12 cellular contexts compared by ENCODE assay signal in genomic region chr14:94346073-94346786, GRCh38. TPM values are rescaled to one million over a fixed set of nuclear protein-coding genes. Genes with fewer than 3 reads are reported as not detected.
A peak's percentile ranks its signal among the peaks of the same experiment; 100 is the strongest.
DNase-seq lines count a peak whose midpoint lies in the region; ATAC-seq, FAIRE-seq and TF ChIP-seq lines count a peak whose summit lies in the region.
"Not testable (repeated sequence)": the region's sequence is repeated elsewhere in the genome, so short reads cannot be mapped to it uniquely, and the experiment has no call there.
"Had no signal": no experiment of that assay in that cellular context is flagged by ENCODE, and none has a peak within 500 bp of the region (broad histone marks: within the 10 kb centered on the region; RNA-seq: fewer than 3 reads in every experiment).

No MANE protein-coding gene starts in this region.

- H3K9me2 ChIP-seq in MM.1S (replicated peaks; ENCODE audit: insufficient read depth, low read length) = not testable (repeated sequence)

- not testable (repeated sequence) for H3K9ac ChIP-seq in MM.1S (ENCODE audit: low read length)
- H3K9ac ChIP-seq in keratinocyte (ENCODE audit: control insufficient read depth, extremely low read depth, insufficient read depth, low read length) = peak overlapping the region; percentile 50

- H3K27ac ChIP-seq in MM.1S (ENCODE audit: low read length) (peak overlapping the region; percentile 57; the same call in 1 of the 2 replicates), keratinocyte (ENCODE audit: control insufficient read depth, insufficient read depth, low read length) (peak overlapping the region; percentile 21)

- not testable (repeated sequence) for H3F3A ChIP-seq in MM.1S (ENCODE audit: insufficient read depth, low read length)

- H4K20me1 ChIP-seq in MM.1S (ENCODE audit: insufficient read depth, low read length); keratinocyte (ENCODE audit: control insufficient read depth, extremely low read depth, insufficient read depth, low read length): not testable (repeated sequence)

- H3K4me1 ChIP-seq in MM.1S (ENCODE audit: low read length) (peaks cover 15% of the 10 kb centered on the region), keratinocyte (ENCODE audit: control insufficient read depth, extremely low read depth, insufficient read depth, low read length) (peaks cover 29% of the 10 kb centered on the region)

- not testable (repeated sequence) for H3K9me3 ChIP-seq in MM.1S (replicated peaks; ENCODE audit: insufficient read depth, low read length); keratinocyte (ENCODE audit: control insufficient read depth, low read depth, low read length)

- H3K4me2 ChIP-seq in MM.1S (ENCODE audit: low read depth, low read length); keratinocyte (ENCODE audit: control insufficient read depth, extremely low read depth, insufficient read depth, low read depth, low read length): not testable (repeated sequence)

- FAIRE-seq in keratinocyte (lab: Jason Lieb, UNC) = not testable (repeated sequence)

- H3K27me3 Mint-ChIP-seq in activated naive CD8-positive, alpha-beta T cell = peaks cover 22% of the 10 kb centered on the region

- in situ Hi-C loops in Caki2 (cut with HindIII; ENCODE audit: low pct_unique_long_range_greater_than_20kb, low sequenced_read_pairs) = not testable (repeated sequence)

- H3K27me3 ChIP-seq in MM.1S (replicated peaks; ENCODE audit: insufficient read depth, low read length); keratinocyte (ENCODE audit: control insufficient read depth, extremely low read depth, insufficient read depth, low read length): not testable (repeated sequence)

- dilution Hi-C loops in keratinocyte (cut with MboI; ENCODE audit: extremely low pct_ligation_motif_present, low sequenced_read_pairs) = not testable (repeated sequence)

- peak overlapping the region; percentile 88 for H3K27ac Mint-ChIP-seq in activated naive CD8-positive, alpha-beta T cell

- not testable (repeated sequence) for H3K36me3 ChIP-seq in MM.1S (replicated peaks; ENCODE audit: insufficient read depth, low read length); keratinocyte (ENCODE audit: control insufficient read depth in 2 of 2, extremely low read depth in 1 of 2, insufficient read depth in 2 of 2, low read length in 2 of 2)

- H3K4me3 ChIP-seq in MM.1S (ENCODE audit: low read length); keratinocyte (ENCODE audit: control insufficient read depth in 2 of 3, extremely low read depth in 1 of 3, insufficient read depth in 2 of 3, low read depth in 1 of 3, low read length in 3 of 3): not testable (repeated sequence)

- H3K4me1 Mint-ChIP-seq in activated naive CD8-positive, alpha-beta T cell (ENCODE audit: low read depth) = peaks cover 15% of the 10 kb centered on the region

- not testable (repeated sequence) for H3K79me2 ChIP-seq in MM.1S (ENCODE audit: low read length); keratinocyte (ENCODE audit: control insufficient read depth, insufficient read depth, low read length)

- not testable (repeated sequence) for H3K4me3 Mint-ChIP-seq in activated naive CD8-positive, alpha-beta T cell

- H3K36me3 Mint-ChIP-seq in activated naive CD8-positive, alpha-beta T cell = not testable (repeated sequence)

- ATAC-seq in GM19395 (IDR thresholded peaks at IDR 0.05; ENCODE audit: unreplicated experiment) (peak; percentile 64), HG02938 (IDR thresholded peaks at IDR 0.05; ENCODE audit: unreplicated experiment) (peak; percentile 70)

- not testable (repeated sequence) for H3K9me3 Mint-ChIP-seq in activated naive CD8-positive, alpha-beta T cell (ENCODE audit: low read depth)

- DNase-seq in Caki2 (ENCODE audit: low read depth) (peak; percentile 68), MM.1S (peak; percentile 73)
- DNase-seq in activated CD4-positive, alpha-beta T cell treated with anti-CD3 and anti-CD28 coated beads for 24 hours (ENCODE audit: low read depth in 2 of 2) = peak; percentile 27 to 45
- not testable (repeated sequence) for DNase-seq in keratinocyte (ENCODE audit: low read depth, low spot score)
- DNase-seq in stimulated activated CD8-positive, alpha-beta memory T cell treated with anti-CD3 and anti-CD28 coated beads, Interleukin-12 subunit alpha, Interleukin-12 subunit beta, amount 100 ng/mL, for 1 hour (ENCODE audit: low read depth) = peak; percentile 12

- not testable (repeated sequence) for H3K9me1 ChIP-seq in keratinocyte (ENCODE audit: control insufficient read depth, extremely low read depth, insufficient read depth, low read length)

- not testable (repeated sequence) for TF ChIP-seq CTCF in MM.1S (IDR thresholded peaks at IDR 0.05; ENCODE audit: low read length); keratinocyte (optimal IDR thresholded peaks at IDR 0.05 in 1 of 3, IDR thresholded peaks at IDR 0.05 in 1 of 3, conservative IDR thresholded peaks at IDR 0.05 in 1 of 3; ENCODE audit: extremely low read depth in 1 of 3, insufficient read depth in 2 of 3, low read length in 3 of 3)

- not testable (repeated sequence) for H2AFZ ChIP-seq in MM.1S (ENCODE audit: low read length); keratinocyte (ENCODE audit: control insufficient read depth, low read length)

RNA-seq across cellular contexts. Expression of gene SERPINA2, which starts 20.3 kb away (rescaled TPM):
- not detected in 2 replicates for total RNA-seq in Caki2 (2014; rRNA removed; shearing (Covaris generic); ENCODE audit: low replicate concordance)
- polyA plus RNA-seq in keratinocyte = not detected in 3 replicates
- not detected for polyA plus RNA-seq in keratinocyte (2011; ENCODE audit: low read depth)
- not detected in 2 replicates for polyA plus RNA-seq in keratinocyte (2011; cell fraction: cytosol; rRNA removed)
- polyA plus RNA-seq in keratinocyte (2011; cell fraction: nucleus; rRNA removed) = not detected in 2 replicates
- not detected in 2 replicates for polyA plus RNA-seq in keratinocyte (2012; ENCODE audit: low replicate concordance)
- not detected in 3 replicates for polyA minus RNA-seq in keratinocyte
- not detected for polyA minus RNA-seq in keratinocyte (2011; cell fraction: cytosol; rRNA and poly(A)+ RNA removed)
- not detected in 2 replicates for polyA minus RNA-seq in keratinocyte (2011; cell fraction: nucleus; rRNA and poly(A)+ RNA removed)
- total RNA-seq: H4, psoas muscle, testis had no signal
- polyA plus RNA-seq: BJ, psoas muscle had no signal

RNA-seq across cellular contexts. Expression of gene SERPINA6, which starts 23.1 kb away (rescaled TPM):
- 3.8 and 8.7 TPM in 2 replicates for total RNA-seq in Caki2 (2014; rRNA removed; shearing (Covaris generic); ENCODE audit: low replicate concordance)
- 0.18 TPM in 1 of 3 replicates, not detected in the others for polyA plus RNA-seq in keratinocyte
- polyA plus RNA-seq in keratinocyte (2011; ENCODE audit: low read depth) = not detected
- polyA plus RNA-seq in keratinocyte (2011; cell fraction: cytosol; rRNA removed) = 0.08 TPM in 1 of 2 replicates, not detected in the other
- 0.09 TPM in 1 of 2 replicates, not detected in the other for polyA plus RNA-seq in keratinocyte (2011; cell fraction: nucleus; rRNA removed)
- polyA plus RNA-seq in keratinocyte (2012; ENCODE audit: low replicate concordance) = 0.10 TPM in 1 of 2 replicates, not detected in the other
- not detected in 3 replicates for polyA minus RNA-seq in keratinocyte
- polyA minus RNA-seq in keratinocyte (2011; cell fraction: cytosol; rRNA and poly(A)+ RNA removed) = not detected
- polyA minus RNA-seq in keratinocyte (2011; cell fraction: nucleus; rRNA and poly(A)+ RNA removed) = not detected in 2 replicates
- total RNA-seq: psoas muscle, testis had no signal
- polyA plus RNA-seq: BJ, psoas muscle had no signal

RNA-seq across cellular contexts. Expression of gene SERPINA1, which starts 42.2 kb away (rescaled TPM):
- total RNA-seq in Caki2 (2014; rRNA removed; shearing (Covaris generic); ENCODE audit: low replicate concordance) = 0.24 and 1.1 TPM in 2 replicates
- 0.48 to 0.71 TPM (median 0.52 TPM) in 3 replicates for polyA plus RNA-seq in keratinocyte
- 0.99 TPM for polyA plus RNA-seq in keratinocyte (2011; ENCODE audit: low read depth)
- 0.46 and 0.56 TPM in 2 replicates for polyA plus RNA-seq in keratinocyte (2011; cell fraction: cytosol; rRNA removed)
- 0.31 and 0.57 TPM in 2 replicates for polyA plus RNA-seq in keratinocyte (2011; cell fraction: nucleus; rRNA removed)
- polyA plus RNA-seq in keratinocyte (2012; ENCODE audit: low replicate concordance) = 0.38 and 0.96 TPM in 2 replicates
- polyA minus RNA-seq in keratinocyte = 0.69 to 9.1 TPM (median 1.8 TPM) in 3 replicates
- not detected for polyA minus RNA-seq in keratinocyte (2011; cell fraction: cytosol; rRNA and poly(A)+ RNA removed)
- not detected in 2 replicates for polyA minus RNA-seq in keratinocyte (2011; cell fraction: nucleus; rRNA and poly(A)+ RNA removed)

RNA-seq across cellular contexts. Expression of gene SERPINA10, which starts 53.2 kb away (rescaled TPM):
- total RNA-seq in Caki2 (2014; rRNA removed; shearing (Covaris generic); ENCODE audit: low replicate concordance) = not detected in 2 replicates
- polyA plus RNA-seq in keratinocyte = not detected in 3 replicates
- polyA plus RNA-seq in keratinocyte (2011; ENCODE audit: low read depth) = not detected
- polyA plus RNA-seq in keratinocyte (2011; cell fraction: cytosol; rRNA removed) = not detected in 2 replicates
- polyA plus RNA-seq in keratinocyte (2011; cell fraction: nucleus; rRNA removed) = not detected in 2 replicates
- polyA plus RNA-seq in keratinocyte (2012; ENCODE audit: low replicate concordance) = 0.03 and 0.21 TPM in 2 replicates
- not detected in 3 replicates for polyA minus RNA-seq in keratinocyte
- polyA minus RNA-seq in keratinocyte (2011; cell fraction: cytosol; rRNA and poly(A)+ RNA removed) = not detected
- not detected in 2 replicates for polyA minus RNA-seq in keratinocyte (2011; cell fraction: nucleus; rRNA and poly(A)+ RNA removed)
- total RNA-seq: H4, psoas muscle, testis had no signal
- polyA plus RNA-seq: BJ, psoas muscle had no signal
